In the genomic region with DNA sequence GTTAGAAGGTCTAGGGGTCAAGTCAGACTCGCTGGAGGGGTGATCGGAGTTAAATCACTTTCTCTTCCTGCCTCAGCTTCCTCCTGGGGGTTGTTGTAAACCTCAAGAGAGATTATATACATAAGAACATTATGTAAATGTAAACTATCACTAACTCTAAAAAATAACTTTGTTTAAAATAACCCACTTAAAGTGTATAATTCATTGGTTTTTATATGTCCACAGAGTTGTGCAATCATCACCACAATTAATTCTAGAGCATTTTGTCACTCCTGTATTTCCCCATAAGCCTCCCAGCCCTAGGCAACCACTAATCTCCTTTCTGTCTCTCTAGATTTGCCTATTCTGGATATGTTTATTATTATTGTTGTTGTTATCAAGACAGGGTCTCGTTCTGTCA, we compare ENCODE assay signal across 1 cellular context.
TF ChIP-seq lines count a peak whose summit lies in the region.

No MANE protein-coding gene starts in this region.

TF ChIP-seq in HepG2, 621 proteins besides CTCF, POLR2A, EP300 and RAD21:
- TF ChIP-seq CEBPB (IDR thresholded peaks at IDR 0.05; ENCODE audit: borderline replicate concordance, low read depth, low read length) (peak; percentile 45; the same call in 1 of the 2 replicates), ZXDC (CRISPR knock-in tag; IDR thresholded peaks at IDR 0.05) (no peak)
